Comparison of ENCODE assay signal across 24 cellular contexts in the genomic region with DNA sequence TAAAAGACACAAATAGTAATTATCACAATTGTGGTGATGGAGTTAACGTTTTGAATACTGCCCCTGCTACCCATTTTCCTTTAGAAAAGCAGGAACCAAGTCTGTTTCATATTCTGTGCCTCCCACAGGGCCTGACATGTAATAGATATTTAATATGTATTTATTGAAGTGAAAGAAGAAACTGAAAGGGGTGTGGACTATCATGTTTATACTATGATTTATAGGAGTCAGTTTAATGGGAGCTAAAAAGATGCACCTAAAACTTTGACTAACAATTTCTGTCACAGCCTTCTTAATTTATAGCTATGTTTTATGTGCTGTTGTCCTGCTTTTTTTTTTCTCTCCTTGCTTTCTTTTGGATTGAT. TPM values are rescaled to one million over a fixed set of nuclear protein-coding genes. Genes with fewer than 3 reads are reported as not detected.
DNase-seq lines count a peak whose midpoint lies in the region; ATAC-seq and TF ChIP-seq lines count a peak whose summit lies in the region.
"Had no signal": no experiment of that assay in that cellular context is flagged by ENCODE, and none has a peak within 500 bp of the region (broad histone marks: within the 10 kb centered on the region; RNA-seq: fewer than 3 reads in every experiment).

No MANE protein-coding gene starts in this region.

- H3K4me3 Mint-ChIP-seq in chondrocyte (ENCODE audit: unreplicated experiment) (no peak overlapping the region), Calu3 (ENCODE audit: low read depth, unreplicated experiment) (no peak overlapping the region)
- H3K4me3 Mint-ChIP-seq: activated B cell treated with CpG ODN at 0.5 μM for 24 hours; activated CD4-positive, alpha-beta memory T cell treated with anti-CD3 and anti-CD28 coated beads for 36 hours; dendritic cell treated with granulocyte-macrophage colony-stimulating factor and Interleukin-4, amounts not matched to agents 40 ng/mL and 50 ng/mL, for 4 days; natural killer cell treated with Interleukin-12 subunit alpha and Interleukin-12 subunit beta and Interleukin-15 and Interleukin-18, amount 100 ng/mL, for 72 hours; stimulated activated naive CD8-positive, alpha-beta T cell treated with anti-CD3 and anti-CD28 coated beads, Interleukin-15, amount 100 ng/mL, for 72 hours; type B pancreatic cell had no signal

- DNase-seq in NOMO-1 treated with DMSO at 0.1 percent for 48 hours (lab: John Stamatoyannopoulos, UW; ENCODE audit: unreplicated experiment) = peak; percentile 98
- no peak for DNase-seq in chondrocyte (ENCODE audit: low spot score)
- no peak for DNase-seq in prostate gland (ENCODE audit: low spot score)
- no peak for DNase-seq in activated CD8-positive, alpha-beta memory T cell treated with anti-CD3 and anti-CD28 coated beads, Interleukin-2, amount 50 U/mL, for 48 hours
- DNase-seq in Calu3 = no peak
- DNase-seq: activated B cell treated with CpG ODN at 0.5 μM for 24 hours; activated CD4-positive, alpha-beta memory T cell treated with anti-CD3 and anti-CD28 coated beads for 36 hours; activated effector memory CD4-positive, alpha-beta T cell treated with anti-CD3 and anti-CD28 coated beads, Interleukin-2, amount 50 U/mL, for 16 hours; heart right ventricle; left lung; midbrain; NCI-H1417 treated with DMSO at 0.1 percent for 48 hours; NCI-H510A; posterior cingulate gyrus; stimulated activated naive CD8-positive, alpha-beta T cell treated with anti-CD3 and anti-CD28 coated beads, Interleukin-15, amount 100 ng/mL, for 72 hours; T-helper 9 cell had no signal

- WGBS in prostate gland = 19% methylated on average over 1 of the region's 1 CpG

- H3K9me3 Mint-ChIP-seq in chondrocyte (ENCODE audit: low read depth) (no peaks in the 10 kb centered on the region), Calu3 (ENCODE audit: low read depth, unreplicated experiment) (no peaks in the 10 kb centered on the region)
- H3K9me3 Mint-ChIP-seq: activated B cell treated with CpG ODN at 0.5 μM for 24 hours; activated CD4-positive, alpha-beta memory T cell treated with anti-CD3 and anti-CD28 coated beads for 36 hours; natural killer cell treated with Interleukin-12 subunit alpha and Interleukin-12 subunit beta and Interleukin-15 and Interleukin-18, amount 100 ng/mL, for 72 hours; type B pancreatic cell had no signal

- no peaks in the 10 kb centered on the region for H3K27me3 ChIP-seq in ACC112 (ENCODE audit: insufficient read depth, low read length)
- no peaks in the 10 kb centered on the region for H3K27me3 ChIP-seq in prostate gland (replicated peaks; ENCODE audit: insufficient read depth)
- H3K27me3 ChIP-seq: BLaER1, breast epithelium, heart right ventricle, left lung had no signal

- peaks cover 8% of the 10 kb centered on the region; the same call in 1 of the 2 replicates for H3K36me3 ChIP-seq in ACC112 (ENCODE audit: insufficient read depth, low read length)
- H3K36me3 ChIP-seq in prostate gland = no peaks in the 10 kb centered on the region

- no peaks in the 10 kb centered on the region for H3K9me3 ChIP-seq in prostate gland
- H3K9me3 ChIP-seq: breast epithelium, heart right ventricle, left lung had no signal

- H3K27me3 Mint-ChIP-seq in chondrocyte (ENCODE audit: low read depth) (no peaks in the 10 kb centered on the region), Calu3 (ENCODE audit: unreplicated experiment) (no peaks in the 10 kb centered on the region)
- H3K27me3 Mint-ChIP-seq: activated B cell treated with CpG ODN at 0.5 μM for 24 hours; activated CD4-positive, alpha-beta memory T cell treated with anti-CD3 and anti-CD28 coated beads for 36 hours; natural killer cell treated with Interleukin-12 subunit alpha and Interleukin-12 subunit beta and Interleukin-15 and Interleukin-18, amount 100 ng/mL, for 72 hours; stimulated activated naive CD8-positive, alpha-beta T cell treated with anti-CD3 and anti-CD28 coated beads, Interleukin-15, amount 100 ng/mL, for 72 hours; type B pancreatic cell had no signal

- H3K79me2 ChIP-seq in ACC112 (ENCODE audit: control insufficient read depth, insufficient read depth, low read length, unreplicated experiment) = no peaks in the 10 kb centered on the region

- H3K4me3 ChIP-seq in ACC112 (ENCODE audit: low read depth, low read length) = peak overlapping the region; percentile 54
- H3K4me3 ChIP-seq in prostate gland = no peak overlapping the region
- H3K4me3 ChIP-seq: BLaER1, breast epithelium, heart right ventricle, left lung had no signal

- intact Hi-C loops in prostate gland (cut with DNase I) (no loop called here), Calu3 (cut with micrococcal nuclease; ENCODE audit: unreplicated experiment) (no loop called here)

- peaks cover 17% of the 10 kb centered on the region for H3K4me1 Mint-ChIP-seq in chondrocyte (ENCODE audit: low read depth)
- no peaks in the 10 kb centered on the region for H3K4me1 Mint-ChIP-seq in Calu3 (ENCODE audit: low read depth, unreplicated experiment)

- no peak for ATAC-seq in HG02938 (IDR thresholded peaks at IDR 0.05; ENCODE audit: unreplicated experiment)
- ATAC-seq in HG02571 (IDR thresholded peaks at IDR 0.05; ENCODE audit: unreplicated experiment) = no peak
- ATAC-seq: natural killer cell treated with Interleukin-12 subunit alpha and Interleukin-12 subunit beta and Interleukin-15 and Interleukin-18, amount 100 ng/mL, for 72 hours; stimulated activated naive CD8-positive, alpha-beta T cell treated with anti-CD3 and anti-CD28 coated beads, Interleukin-15, amount 100 ng/mL, for 72 hours had no signal

- CTCF ChIA-PET in Calu3 (lab: Charles Lee) = no interaction called here

- no peak for TF ChIP-seq POLR2A in prostate gland (IDR thresholded peaks at IDR 0.05)

- H3K27ac ChIP-seq in ACC112 (ENCODE audit: low read depth, low read length) (peak overlapping the region; percentile 90), prostate gland (peak overlapping the region; percentile 49 to 71)
- H3K27ac ChIP-seq: BLaER1, breast epithelium, left lung had no signal

- H2AFZ ChIP-seq in ACC112 (ENCODE audit: low read length, unreplicated experiment) = peak overlapping the region; percentile 30

- TF ChIP-seq CTCF in chondrocyte (IDR thresholded peaks at IDR 0.05) (no peak), prostate gland (IDR thresholded peaks at IDR 0.05) (no peak), Calu3 (IDR thresholded peaks at IDR 0.05; ENCODE audit: unreplicated experiment) (no peak)

- H3K4me1 ChIP-seq in ACC112 (ENCODE audit: control insufficient read depth, insufficient read depth, low read length, unreplicated experiment) = peaks cover 12% of the 10 kb centered on the region
- H3K4me1 ChIP-seq in prostate gland (replicated peaks) = peaks cover 4% of the 10 kb centered on the region
- H3K4me1 ChIP-seq: breast epithelium had no signal

- H3K27ac Mint-ChIP-seq in chondrocyte (ENCODE audit: unreplicated experiment) = peak overlapping the region; percentile 68
- no peak overlapping the region for H3K27ac Mint-ChIP-seq in Calu3 (ENCODE audit: unreplicated experiment)
- H3K27ac Mint-ChIP-seq: activated B cell treated with CpG ODN at 0.5 μM for 24 hours; activated CD4-positive, alpha-beta memory T cell treated with anti-CD3 and anti-CD28 coated beads for 36 hours; dendritic cell treated with granulocyte-macrophage colony-stimulating factor and Interleukin-4, amounts not matched to agents 40 ng/mL and 50 ng/mL, for 4 days; natural killer cell treated with Interleukin-12 subunit alpha and Interleukin-12 subunit beta and Interleukin-15 and Interleukin-18, amount 100 ng/mL, for 72 hours; stimulated activated naive CD8-positive, alpha-beta T cell treated with anti-CD3 and anti-CD28 coated beads, Interleukin-15, amount 100 ng/mL, for 72 hours; type B pancreatic cell had no signal

- BruUV-seq in Calu3 (replicated peaks; lab: Mats Ljungman, UMichigan) = no TSS peak

- H3K36me3 Mint-ChIP-seq in chondrocyte (ENCODE audit: low read depth) (peaks cover 17% of the 10 kb centered on the region), Calu3 (ENCODE audit: insufficient read depth, unreplicated experiment) (peaks cover 15% of the 10 kb centered on the region)

RNA-seq across cellular contexts. Expression of a gene that starts 24.1 kb away (rescaled TPM):
- total RNA-seq in chondrocyte (0.32 to 1.2 TPM in 2 of 3 replicates, not detected in the other), prostate gland (10 to 100 TPM; 24.6 to 90.9 TPM), Calu3 (2022) (1.7 and 1.8 TPM in 2 replicates)
- total RNA-seq: heart right ventricle had no signal
